Comparison of ENCODE assay signal across 21 cellular contexts in genomic region chr16:65024649-65025243, GRCh38.
DNase-seq lines count a peak whose midpoint lies in the region; TF ChIP-seq lines count a peak whose summit lies in the region.
"Had no signal": no experiment of that assay in that cellular context is flagged by ENCODE, and none has a peak within 500 bp of the region (broad histone marks: within the 10 kb centered on the region; RNA-seq: fewer than 3 reads in every experiment).

No MANE protein-coding gene starts in this region.

- H3K4me3 Mint-ChIP-seq in endodermal cell: no peak overlapping the region
- H3K4me3 Mint-ChIP-seq: B cell had no signal

- H3K4me2 ChIP-seq in trophoblast cell (ENCODE audit: low read length): peak overlapping the region; percentile 17
- H3K4me2 ChIP-seq: PC-9 had no signal

- H3K4ac ChIP-seq in trophoblast cell (ENCODE audit: low read depth, low read length): no peak overlapping the region

- H4K8ac ChIP-seq in trophoblast cell (ENCODE audit: low read depth, low read length): no peak overlapping the region

- H3K79me2 ChIP-seq in trophoblast cell (ENCODE audit: control insufficient read depth, insufficient read depth, low read length, poor library complexity): no peaks in the 10 kb centered on the region

- no peak overlapping the region for H3K18ac ChIP-seq in trophoblast cell (ENCODE audit: low read length)

- TF ChIP-seq CTCF in foreskin fibroblast (IDR thresholded peaks at IDR 0.05; ENCODE audit: low read depth, low read length) (no peak), endodermal cell (conservative IDR thresholded peaks at IDR 0.05) (no peak), GM10266 (IDR thresholded peaks at IDR 0.05; ENCODE audit: control insufficient read depth, insufficient read depth, low read depth, missing control alignments) (no peak)

- H3K36me3 ChIP-seq in trophoblast cell (ENCODE audit: control insufficient read depth in 1 of 2, insufficient read depth in 2 of 2, low read length in 2 of 2) (peaks cover 3 to 14% of the 10 kb centered on the region in 2 experiments), endodermal cell (ENCODE audit: control insufficient read depth, insufficient read depth, low read length) (no peaks in the 10 kb centered on the region)
- H3K36me3 ChIP-seq: gastrocnemius medialis, left ventricle myocardium inferior, SJSA1, uterus had no signal

- no CpG with 5 or more reads among the region's 3 CpGs for WGBS in trophoblast cell (ENCODE audit: extremely low coverage, insufficient coverage, insufficient read length)
- 89% methylated on average over 3 of the region's 3 CpGs; no CpG with 5 or more reads in 1 of the 2 experiments for WGBS in endodermal cell (ENCODE audit: insufficient coverage in 1 of 2, insufficient read length in 1 of 2), 2 experiments

- peaks cover 5% of the 10 kb centered on the region for H3K27me3 Mint-ChIP-seq in endodermal cell (ENCODE audit: insufficient read depth)
- H3K27me3 Mint-ChIP-seq: B cell had no signal

- no peaks in the 10 kb centered on the region for H3K9me3 Mint-ChIP-seq in endodermal cell

- H3K27me3 ChIP-seq in trophoblast cell (ENCODE audit: insufficient read depth, low read length): no peaks in the 10 kb centered on the region
- no peaks in the 10 kb centered on the region for H3K27me3 ChIP-seq in endodermal cell (ENCODE audit: control insufficient read depth, insufficient read depth, low read length, poor library complexity, severe bottlenecking)
- H3K27me3 ChIP-seq: gastrocnemius medialis, SJSA1, uterus had no signal

- no peak overlapping the region for H3K14ac ChIP-seq in trophoblast cell (ENCODE audit: low read length)

- H3K27ac ChIP-seq in trophoblast cell (ENCODE audit: low read depth, low read length) (peak overlapping the region; percentile 82), endodermal cell (ENCODE audit: low read depth, low read length) (no peak overlapping the region)
- H3K27ac ChIP-seq: gastrocnemius medialis, left ventricle myocardium inferior, PC-9, SJSA1 had no signal

- no peaks in the 10 kb centered on the region for H3K4me1 Mint-ChIP-seq in endodermal cell
- H3K4me1 Mint-ChIP-seq: B cell had no signal

- H3K23ac ChIP-seq in trophoblast cell (ENCODE audit: low read length): no peak overlapping the region

- H3K4me3 ChIP-seq in foreskin fibroblast (ENCODE audit: low read depth in 1 of 2, low read length in 2 of 2) (no peak overlapping the region), trophoblast cell (ENCODE audit: low read depth, low read length) (no peak overlapping the region), endodermal cell (ENCODE audit: low read length) (no peak overlapping the region)
- H3K4me3 ChIP-seq: gastrocnemius medialis, GM12878, left ventricle myocardium inferior, PC-9, SJSA1, uterus had no signal

- DNase-seq in GM03348 (ENCODE audit: low spot score) (peak; percentile 27), amniotic epithelial cell (ENCODE audit: low read depth) (peak; percentile 93), foreskin fibroblast (peak; percentile 31 to 52), trophoblast cell (peak; percentile 3 to 48), endodermal cell (no peak), DMS153 (lab: John Stamatoyannopoulos, UW) (no peak), GM10266 (ENCODE audit: extremely low spot score) (no peak), NCI-H1436 (lab: John Stamatoyannopoulos, UW) (no peak)
- DNase-seq: activated CD4-positive, CD25-positive, alpha-beta regulatory T cell; gastrocnemius medialis; KG1; left ventricle myocardium inferior; NCI-H2081; NCI-H69; PC-9; stimulated activated CD4-positive, alpha-beta T cell treated with anti-CD3 and anti-CD28 coated beads, Interleukin-4, amount 100 ng/mL, for 1 hour had no signal

- H3K9me3 ChIP-seq in trophoblast cell (ENCODE audit: insufficient read depth, low read depth, low read length) (no peaks in the 10 kb centered on the region), endodermal cell (ENCODE audit: control insufficient read depth, low read length) (no peaks in the 10 kb centered on the region)
- H3K9me3 ChIP-seq: gastrocnemius medialis, left ventricle myocardium inferior, SJSA1, uterus had no signal

- H2AFZ ChIP-seq in trophoblast cell (ENCODE audit: insufficient read depth, low read length, poor library complexity): no peak overlapping the region
- H2AFZ ChIP-seq: PC-9 had no signal

- H4K12ac ChIP-seq in trophoblast cell (ENCODE audit: low read depth, low read length): no peak overlapping the region

- H2BK5ac ChIP-seq in trophoblast cell (ENCODE audit: low read depth, low read length, poor library complexity): no peak overlapping the region

- H3K27ac Mint-ChIP-seq in endodermal cell: no peak overlapping the region
- H3K27ac Mint-ChIP-seq: activated T-helper 2 cell treated with anti-CD3 and anti-CD28 coated beads, Interferon-gamma antibody, Interleukin-2, Interleukin-4, amounts not matched to agents 10 μg/mL and 5 μg/mL and 100 μg/mL, durations not matched to agents 14 hours and 24 hours and 36 hours; B cell had no signal

- H4K91ac ChIP-seq in trophoblast cell (ENCODE audit: low read depth, low read length): no peak overlapping the region

- H3K36me3 Mint-ChIP-seq in endodermal cell (ENCODE audit: low read depth): no peaks in the 10 kb centered on the region

- peaks cover 2% of the 10 kb centered on the region for H3K79me1 ChIP-seq in trophoblast cell (ENCODE audit: low read length)

- H3K9ac ChIP-seq in trophoblast cell (ENCODE audit: low read length) (no peak overlapping the region), endodermal cell (ENCODE audit: extremely low read depth, low read length, poor library complexity, severe bottlenecking) (no peak overlapping the region)

- no peak overlapping the region for H2BK12ac ChIP-seq in trophoblast cell (ENCODE audit: low read length)

- H2AK5ac ChIP-seq in trophoblast cell (ENCODE audit: low read length): no peak overlapping the region

- no peak overlapping the region for H2BK120ac ChIP-seq in trophoblast cell (ENCODE audit: insufficient read depth, low read length, poor library complexity)

- H3K4me1 ChIP-seq in trophoblast cell (ENCODE audit: control insufficient read depth in 1 of 2, insufficient read depth in 2 of 2, low read length in 2 of 2): peaks cover 2 to 11% of the 10 kb centered on the region in 2 experiments
- H3K4me1 ChIP-seq in endodermal cell (ENCODE audit: control insufficient read depth, insufficient read depth, low read length): no peaks in the 10 kb centered on the region
- H3K4me1 ChIP-seq: gastrocnemius medialis, left ventricle myocardium inferior, uterus had no signal

Comparison
In these comparisons a context has a peak if more than half of its experiments do, and no peak if none do; other contexts are left out.
1. DNase-seq: peak in GM03348 (single experiment), amniotic epithelial cell (single experiment), foreskin fibroblast (2 of 2) and trophoblast cell (2 of 2); none in endodermal cell (single experiment), DMS153 (single experiment), GM10266 (single experiment) and NCI-H1436 (single experiment).